8 cellular contexts compared by ENCODE assay signal in the genomic region with DNA sequence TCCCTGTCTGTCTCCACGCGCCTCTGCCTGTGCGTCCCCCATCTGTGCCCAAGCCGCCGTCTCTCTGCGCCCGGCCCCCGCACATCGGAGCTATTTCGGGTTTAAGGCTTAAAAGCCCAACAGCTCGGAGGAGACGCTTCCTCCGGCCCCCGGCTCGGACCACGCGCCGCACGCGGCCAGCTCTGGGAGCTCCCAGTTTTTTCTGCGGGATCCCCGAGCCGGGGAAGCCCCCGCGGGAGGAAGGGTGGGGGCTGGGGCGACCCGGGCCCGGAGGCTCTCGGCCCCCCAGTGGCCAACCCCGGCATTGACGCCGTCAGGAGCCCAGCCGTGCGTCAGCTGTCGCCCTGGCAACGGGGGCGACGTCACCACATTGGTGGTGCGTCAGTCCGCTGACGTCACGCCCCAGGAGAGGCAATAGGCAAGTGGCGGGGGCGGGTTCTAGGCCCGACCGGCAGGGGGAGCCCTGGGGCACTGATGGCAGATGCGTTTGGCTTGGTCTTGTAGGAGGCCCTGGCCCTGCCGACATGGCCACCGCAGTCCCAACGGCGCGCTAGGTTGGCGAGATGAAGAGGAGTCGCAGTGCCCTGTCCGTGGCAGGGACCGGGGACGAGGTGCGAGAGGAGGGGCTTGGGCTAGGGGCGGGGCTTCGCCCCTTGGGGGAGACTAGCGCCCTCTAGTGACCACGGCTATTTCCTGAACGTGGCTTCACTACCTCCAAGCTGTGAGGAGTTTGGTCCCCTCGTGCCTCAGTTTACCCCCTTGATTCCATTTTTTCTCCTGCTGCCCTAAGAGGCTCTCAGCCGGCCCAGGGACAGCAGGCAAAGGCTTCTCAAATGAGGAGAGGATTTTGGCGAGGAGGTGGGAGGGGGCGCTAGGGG. TPM values are rescaled to one million over a fixed set of nuclear protein-coding genes. Genes with fewer than 3 reads are reported as not detected.
A peak's percentile ranks its signal among the peaks of the same experiment; 100 is the strongest.
DNase-seq lines count a peak whose midpoint lies in the region; ATAC-seq and TF ChIP-seq lines count a peak whose summit lies in the region.

No MANE protein-coding gene starts in this region.

- peak overlapping the region; percentile 55 for H3K27ac ChIP-seq in CD8-positive, alpha-beta T cell (ENCODE audit: low read depth, low read length)
- no peak overlapping the region for H3K27ac ChIP-seq in HUES48 (ENCODE audit: low read depth, low read length)
- no peak overlapping the region for H3K27ac ChIP-seq in esophagus muscularis mucosa (replicated peaks in 1 of 4)

- H3K9me3 ChIP-seq in CD8-positive, alpha-beta T cell (ENCODE audit: low read length), result no peaks in the 10 kb centered on the region
- 0 out of 2 replicates have a peak, but pooled peaks cover 3% of the 10 kb centered on the region for H3K9me3 ChIP-seq in HUES48 (ENCODE audit: control insufficient read depth, insufficient read depth, low read length)
- H3K9me3 ChIP-seq in esophagus muscularis mucosa, result peaks cover 0 to 6% (median 2%) of the 10 kb centered on the region in 4 donors

- H3K9me3 Mint-ChIP-seq in CD8-positive, alpha-beta T cell, result no peaks in the 10 kb centered on the region
- peaks cover 0 to 5% (median 0%) of the 10 kb centered on the region in 7 donors for H3K9me3 Mint-ChIP-seq in naive B cell

- no peak for TF ChIP-seq EP300 in esophagus muscularis mucosa (IDR thresholded peaks at IDR 0.05)

- peak; percentile 100 for TF ChIP-seq CTCF in CD8-positive, alpha-beta T cell (IDR thresholded peaks at IDR 0.05)
- peak; percentile 48 to 65 (median 49) for TF ChIP-seq CTCF in esophagus muscularis mucosa (IDR thresholded peaks at IDR 0.05)

- H3K27me3 ChIP-seq in CD8-positive, alpha-beta T cell (ENCODE audit: insufficient read depth, low read length), result peaks cover 33% of the 10 kb centered on the region
- H3K27me3 ChIP-seq in HUES48 (ENCODE audit: control insufficient read depth, insufficient read depth, low read length) (peaks cover 61% of the 10 kb centered on the region), esophagus muscularis mucosa (peaks cover 14 to 82% (median 53%) of the 10 kb centered on the region in 4 donors)

- ATAC-seq in CD8-positive, alpha-beta T cell, result peak; percentile 63
- peak; percentile 45 for ATAC-seq in GM19438 (IDR thresholded peaks at IDR 0.05; ENCODE audit: low read depth, unreplicated experiment)
- peak; percentile 68 to 74 for ATAC-seq in naive B cell (ENCODE audit: low read depth in 2 of 2)

- peaks cover 54% of the 10 kb centered on the region for H3K4me1 Mint-ChIP-seq in CD8-positive, alpha-beta T cell (ENCODE audit: low read depth)
- peaks cover 36 to 72% (median 64%) of the 10 kb centered on the region in 3 donors for H3K4me1 Mint-ChIP-seq in naive B cell

- H3K4me3 ChIP-seq in CD8-positive, alpha-beta T cell (ENCODE audit: low read depth, low read length), result peak overlapping the region; percentile 57
- peak overlapping the region; percentile 67 for H3K4me3 ChIP-seq in HUES48 (ENCODE audit: low read depth, low read length)
- peak overlapping the region; percentile 44 to 56 (median 46) for H3K4me3 ChIP-seq in esophagus muscularis mucosa

- peaks cover 65% of the 10 kb centered on the region for H3K4me1 ChIP-seq in CD8-positive, alpha-beta T cell (ENCODE audit: insufficient read depth, low read length)
- H3K4me1 ChIP-seq in HUES48 (ENCODE audit: control insufficient read depth, insufficient read depth, low read length) (peaks cover 19% of the 10 kb centered on the region), esophagus muscularis mucosa (peaks cover 37 to 57% (median 44%) of the 10 kb centered on the region in 4 donors)

- peak overlapping the region; percentile 91 for H3K27ac Mint-ChIP-seq in CD8-positive, alpha-beta T cell
- peak overlapping the region; percentile 94 to 100 (median 98) for H3K27ac Mint-ChIP-seq in naive B cell

- POLR2A ChIA-PET in CD8-positive, alpha-beta T cell (lab: Charles Lee), result interaction anchor here (0.7 to 7.0 kb wide), 6 partner anchors 8 to 147 kb away, joined by 3 to 48 read pairs (median 4); a partner anchor contains a TSS

- H3K27me3 Mint-ChIP-seq in CD8-positive, alpha-beta T cell (ENCODE audit: low read depth), result peaks cover 30% of the 10 kb centered on the region
- H3K27me3 Mint-ChIP-seq in naive B cell, result peaks cover 26 to 43% (median 29%) of the 10 kb centered on the region in 3 donors

- no peaks in the 10 kb centered on the region for H3K36me3 Mint-ChIP-seq in CD8-positive, alpha-beta T cell
- H3K36me3 Mint-ChIP-seq in naive B cell, result peaks cover 6 to 8% of the 10 kb centered on the region in 2 donors

- peak overlapping the region; percentile 71 for H3K4me3 Mint-ChIP-seq in CD8-positive, alpha-beta T cell
- peak overlapping the region; percentile 61 to 91 (median 76) for H3K4me3 Mint-ChIP-seq in naive B cell

- WGBS in esophagus muscularis mucosa, result 5% methylated on average over 32 of the region's 67 CpGs

- H3K36me3 ChIP-seq in CD8-positive, alpha-beta T cell (ENCODE audit: insufficient read depth, low read length), result no peaks in the 10 kb centered on the region
- no peaks in the 10 kb centered on the region for H3K36me3 ChIP-seq in HUES48 (ENCODE audit: control insufficient read depth, insufficient read depth, low read length)
- H3K36me3 ChIP-seq in esophagus muscularis mucosa, result no peaks in the 10 kb centered on the region

- peak; percentile 76 to 100 (median 88) for DNase-seq in CD8-positive, alpha-beta T cell
- peak; percentile 100 for DNase-seq in OCI-M2 (lab: John Stamatoyannopoulos, UW; ENCODE audit: unreplicated experiment)
- DNase-seq in activated T-cell treated with anti-CD3 and anti-CD28 coated beads, Interleukin-2, amount 50 U/mL, for 1 hour, result peak; percentile 100
- no peak for DNase-seq in esophagus muscularis mucosa (ENCODE audit: extremely low spot score)
- DNase-seq in naive B cell, result peak; percentile 98
- DNase-seq in stimulated activated CD8-positive, alpha-beta memory T cell treated with anti-CD3 and anti-CD28 coated beads, Interleukin-7, amount 100 ng/mL, for 48 hours (ENCODE audit: extremely low read depth in 1 of 2, low read depth in 1 of 2), result peak; percentile 90 to 91

- CTCF ChIA-PET in CD8-positive, alpha-beta T cell (lab: Charles Lee), result interaction anchor here (0.6 to 29.4 kb wide), 9 partner anchors 9 to 170 kb away, joined by 3 to 620 read pairs (median 4); a partner anchor contains a TSS

- H3K9ac ChIP-seq in HUES48 (ENCODE audit: low read depth, low read length), result no peak overlapping the region

- intact Hi-C loops in CD8-positive, alpha-beta T cell (cut with DNase I, micrococcal nuclease), result loop anchor here (1.0 to 5.0 kb wide), 6 partner anchors 12 to 86 kb away; a partner anchor contains a TSS
- intact Hi-C loops in esophagus muscularis mucosa (cut with DNase I), result no loop called here

- no peak for TF ChIP-seq POLR2A in esophagus muscularis mucosa (IDR thresholded peaks at IDR 0.05; ENCODE audit: low read depth)

RNA-seq across cellular contexts. Expression of a gene that starts 3.7 kb away (rescaled TPM):
- 10 to 100 TPM; 21.1 to 23.6 TPM for total RNA-seq in CD8-positive, alpha-beta T cell
- 10 to 100 TPM; 11.6 to 24.5 (median 14.1) TPM for total RNA-seq in esophagus muscularis mucosa
- 1 to 10 TPM in 1 of 6 donors, under 1 TPM in 4, not detected in 1; 0.17 to 2.8 (median 0.25) TPM for polyA plus RNA-seq in naive B cell (ENCODE audit: low read depth in 6 of 6)

RNA-seq across cellular contexts. Expression of a gene that starts 13.3 kb away (rescaled TPM):
- 100 to 1,000 TPM; 195 to 196 TPM for total RNA-seq in CD8-positive, alpha-beta T cell
- total RNA-seq in esophagus muscularis mucosa, result 100 to 1,000 TPM; 131 to 176 (median 160) TPM
- 10 to 100 TPM; 43.9 to 73.1 (median 53.9) TPM for polyA plus RNA-seq in naive B cell (ENCODE audit: low read depth in 6 of 6)

RNA-seq across cellular contexts. Expression of a gene that starts 36.2 kb away (rescaled TPM):
- 100 to 1,000 TPM; 244 to 250 TPM for total RNA-seq in CD8-positive, alpha-beta T cell
- 10 to 100 TPM; 50.5 to 71.6 (median 65.9) TPM for total RNA-seq in esophagus muscularis mucosa
- 10 to 100 TPM; 26.1 to 67.7 (median 48.5) TPM for polyA plus RNA-seq in naive B cell (ENCODE audit: low read depth in 6 of 6)
